Comparison of ENCODE assay signal across 9 cellular contexts in genomic region chr11:60193687-60194433, GRCh38.
A peak's percentile ranks its signal among the peaks of the same experiment; 100 is the strongest.
DNase-seq lines count a peak whose midpoint lies in the region; ATAC-seq and TF ChIP-seq lines count a peak whose summit lies in the region.
"Had no signal": no experiment of that assay in that cellular context is flagged by ENCODE, and none has a peak within 500 bp of the region (broad histone marks: within the 10 kb centered on the region; RNA-seq: fewer than 3 reads in every experiment).

No MANE protein-coding gene starts in this region.

- ATAC-seq in GM19035 (IDR thresholded peaks at IDR 0.05; ENCODE audit: unreplicated experiment), result peak; percentile 97
- peak; percentile 90 for ATAC-seq in HG03378 (IDR thresholded peaks at IDR 0.05; ENCODE audit: unreplicated experiment)

- H3K27me3 ChIP-seq in OCI-LY3 (ENCODE audit: low read depth, low read length) (no peaks in the 10 kb centered on the region), parathyroid adenoma (ENCODE audit: control insufficient read depth, insufficient read depth, low read length) (no peaks in the 10 kb centered on the region)

- H3K9me3 ChIP-seq in OCI-LY3 (ENCODE audit: insufficient read depth, low read length), result peaks cover 25% of the 10 kb centered on the region
- no peaks in the 10 kb centered on the region for H3K9me3 ChIP-seq in parathyroid adenoma (ENCODE audit: control insufficient read depth, low read length)

- H3K36me3 ChIP-seq in OCI-LY3 (replicated peaks; ENCODE audit: low read depth, low read length), result peaks cover 14% of the 10 kb centered on the region
- H3K36me3 ChIP-seq in parathyroid adenoma (ENCODE audit: control insufficient read depth, insufficient read depth, low read length), result no peaks in the 10 kb centered on the region

- no peaks in the 10 kb centered on the region for H3K36me3 Mint-ChIP-seq in activated T-cell treated with anti-CD3 and anti-CD28 coated beads, Interleukin-2, amount 50 U/mL, for 24 hours (ENCODE audit: low read depth)

- no peak overlapping the region for H2AFZ ChIP-seq in OCI-LY3 (ENCODE audit: low read depth, low read length)
- H2AFZ ChIP-seq in parathyroid adenoma, result no peak overlapping the region

- H4K20me1 ChIP-seq in OCI-LY3 (ENCODE audit: insufficient read depth, low read length), result no peaks in the 10 kb centered on the region

- H3K4me3 ChIP-seq in OCI-LY3 (ENCODE audit: low read length) (no peak overlapping the region), foreskin fibroblast (ENCODE audit: low read depth in 1 of 2, low read length in 2 of 2) (no peak overlapping the region), parathyroid adenoma (ENCODE audit: low read depth, low read length) (no peak overlapping the region)

- H3K9ac ChIP-seq in OCI-LY3 (ENCODE audit: low read length), result no peak overlapping the region
- H3K9ac ChIP-seq in parathyroid adenoma, result no peak overlapping the region

- peaks cover 2% of the 10 kb centered on the region for H3K9me3 Mint-ChIP-seq in activated T-cell treated with anti-CD3 and anti-CD28 coated beads, Interleukin-2, amount 50 U/mL, for 24 hours

- peaks cover 13% of the 10 kb centered on the region for H3K4me1 Mint-ChIP-seq in activated T-cell treated with anti-CD3 and anti-CD28 coated beads, Interleukin-2, amount 50 U/mL, for 24 hours (ENCODE audit: low read depth)

- peaks cover 35% of the 10 kb centered on the region for H3K27me3 Mint-ChIP-seq in activated T-cell treated with anti-CD3 and anti-CD28 coated beads, Interleukin-2, amount 50 U/mL, for 24 hours

- no peak overlapping the region for H3K27ac ChIP-seq in C4-2B
- H3K27ac ChIP-seq in OCI-LY3 (ENCODE audit: low read length), result 0 out of 2 replicates have a peak overlapping the region, but pooled peaks have one; percentile 11
- H3K27ac ChIP-seq in parathyroid adenoma, result no peak overlapping the region

- H3K79me2 ChIP-seq in OCI-LY3 (ENCODE audit: low read length) (no peaks in the 10 kb centered on the region), parathyroid adenoma (no peaks in the 10 kb centered on the region)

- H3K4me1 ChIP-seq in OCI-LY3 (ENCODE audit: low read length), result peaks cover 22% of the 10 kb centered on the region
- no peaks in the 10 kb centered on the region for H3K4me1 ChIP-seq in parathyroid adenoma

- TF ChIP-seq CTCF in C4-2B (conservative IDR thresholded peaks at IDR 0.05) (peak; percentile 90), OCI-LY3 (IDR thresholded peaks at IDR 0.05; ENCODE audit: low read depth, low read length) (peak; percentile 45), foreskin fibroblast (IDR thresholded peaks at IDR 0.05; ENCODE audit: low read depth, low read length) (peak; percentile 85), parathyroid adenoma (IDR thresholded peaks at IDR 0.05) (peak; percentile 56)

- H3K4me2 ChIP-seq in OCI-LY3 (ENCODE audit: low read length), result 0 out of 2 replicates have a peak overlapping the region, but pooled peaks have one; percentile 3
- H3K4me2 ChIP-seq in parathyroid adenoma (ENCODE audit: low read length), result no peak overlapping the region

- peak overlapping the region; percentile 4 for H3K27ac Mint-ChIP-seq in activated T-cell treated with anti-CD3 and anti-CD28 coated beads, Interleukin-2, amount 50 U/mL, for 24 hours
- H3K27ac Mint-ChIP-seq: T-helper 1 cell treated with Interleukin-12 subunit alpha and Interleukin-12 subunit beta and Interleukin-4 antibody, amounts not matched to agents 30 μg/mL and 1 μg/mL, for 36 hours had no signal

- no peak overlapping the region for H3K4me3 Mint-ChIP-seq in activated T-cell treated with anti-CD3 and anti-CD28 coated beads, Interleukin-2, amount 50 U/mL, for 24 hours
- H3K4me3 Mint-ChIP-seq: T-helper 1 cell treated with Interleukin-12 subunit alpha and Interleukin-12 subunit beta and Interleukin-4 antibody, amounts not matched to agents 30 μg/mL and 1 μg/mL, for 36 hours had no signal

- peak; percentile 40 for DNase-seq in activated T-cell treated with anti-CD3 and anti-CD28 coated beads, Interleukin-2, amount 50 U/mL, for 24 hours
- DNase-seq in foreskin fibroblast (peak in 1 of 2 donors; percentile 12), DMS153 (lab: John Stamatoyannopoulos, UW) (no peak)
